Comparison of ENCODE assay signal across 1 cellular context in genomic region chr4:153537493-153537960, GRCh38.
TF ChIP-seq lines count a peak whose summit lies in the region.

No MANE protein-coding gene starts in this region.

TF ChIP-seq in SK-N-SH treated with all-trans-retinoic acid at 6 μM for 48 hours, 23 proteins besides CTCF, POLR2A, EP300 and RAD21 (continued from another document):
- no peak for TF ChIP-seq CREB5 (CRISPR knock-in tag; IDR thresholded peaks at IDR 0.05; ENCODE audit: low read depth)
- TF ChIP-seq ZNF565 (CRISPR knock-in tag; conservative IDR thresholded peaks at IDR 0.05; ENCODE audit: low read depth) = no peak
- no peak for TF ChIP-seq TOX (CRISPR knock-in tag; IDR thresholded peaks at IDR 0.05; ENCODE audit: borderline replicate concordance)
- no peak for TF ChIP-seq ZC3H10 (CRISPR knock-in tag; IDR thresholded peaks at IDR 0.05)
- TF ChIP-seq ZNF70 (CRISPR knock-in tag; IDR thresholded peaks at IDR 0.05) = no peak
- TF ChIP-seq ZFP30 (CRISPR knock-in tag; IDR thresholded peaks at IDR 0.05) = no peak
- no peak for TF ChIP-seq CSRNP3 (CRISPR knock-in tag; IDR thresholded peaks at IDR 0.05)
- TF ChIP-seq TSHZ2 (CRISPR knock-in tag; IDR thresholded peaks at IDR 0.05) = no peak
